ENCODE assay signal across 13 cellular contexts in genomic region chr20:19760371-19760721, GRCh38. TPM values are rescaled to one million over a fixed set of nuclear protein-coding genes. Genes with fewer than 3 reads are reported as not detected.
DNase-seq lines count a peak whose midpoint lies in the region; ATAC-seq and TF ChIP-seq lines count a peak whose summit lies in the region.
"Had no signal": no experiment of that assay in that cellular context is flagged by ENCODE, and none has a peak within 500 bp of the region (broad histone marks: within the 10 kb centered on the region; RNA-seq: fewer than 3 reads in every experiment).

No MANE protein-coding gene starts in this region.

- peak overlapping the region in 1 of 2 experiments; percentile 38 for H3K18ac ChIP-seq in mesenchymal stem cell (ENCODE audit: low read depth in 1 of 2, low read length in 2 of 2)

- H3K36me3 ChIP-seq in mesenchymal stem cell (ENCODE audit: control insufficient read depth in 1 of 2, insufficient read depth in 2 of 2, low read depth in 1 of 2, low read length in 2 of 2), result no peaks in the 10 kb centered on the region
- no peaks in the 10 kb centered on the region for H3K36me3 ChIP-seq in thoracic aorta

- peak overlapping the region; percentile 52 to 72 for H2BK12ac ChIP-seq in mesenchymal stem cell (ENCODE audit: low read length in 2 of 2)

- H3K9me3 Mint-ChIP-seq in dendritic cell treated with granulocyte-macrophage colony-stimulating factor and Interleukin-4, amounts not matched to agents 40 ng/mL and 50 ng/mL, for 4 days, result no peaks in the 10 kb centered on the region
- H3K9me3 Mint-ChIP-seq in activated T-helper 1 cell treated with anti-CD3 and anti-CD28 coated beads, Interleukin-12 subunit alpha, Interleukin-12 subunit beta, Interleukin-2, Interleukin-4 antibody, amounts not matched to agents 30 ng/mL and 10 ng/mL and 1 ng/mL, durations not matched to agents 14 hours and 24 hours and 36 hours, result no peaks in the 10 kb centered on the region
- H3K9me3 Mint-ChIP-seq: WTC11 had no signal

- no peak overlapping the region for H3K4me2 ChIP-seq in mesenchymal stem cell (ENCODE audit: low read length, poor library complexity, severe bottlenecking)

- peaks cover 5% of the 10 kb centered on the region for H3K27me3 Mint-ChIP-seq in dendritic cell treated with granulocyte-macrophage colony-stimulating factor and Interleukin-4, amounts not matched to agents 40 ng/mL and 50 ng/mL, for 4 days
- H3K27me3 Mint-ChIP-seq in activated T-helper 1 cell treated with anti-CD3 and anti-CD28 coated beads, Interleukin-12 subunit alpha, Interleukin-12 subunit beta, Interleukin-2, Interleukin-4 antibody, amounts not matched to agents 30 ng/mL and 10 ng/mL and 1 ng/mL, durations not matched to agents 14 hours and 24 hours and 36 hours (ENCODE audit: insufficient read depth), result peaks cover 28% of the 10 kb centered on the region

- H3K27me3 ChIP-seq in mesenchymal stem cell (ENCODE audit: control insufficient read depth in 1 of 2, insufficient read depth in 1 of 2, low read length in 2 of 2) (no peaks in the 10 kb centered on the region), thoracic aorta (replicated peaks; ENCODE audit: insufficient read depth) (no peaks in the 10 kb centered on the region)

- no peak for ATAC-seq in thoracic aorta (ENCODE audit: insufficient number of reproducible peaks, low FRiP score, low read depth)
- ATAC-seq: WTC11 had no signal

- H2AK5ac ChIP-seq in mesenchymal stem cell (ENCODE audit: low read length, severe bottlenecking), result no peak overlapping the region

- H3K36me3 Mint-ChIP-seq in dendritic cell treated with granulocyte-macrophage colony-stimulating factor and Interleukin-4, amounts not matched to agents 40 ng/mL and 50 ng/mL, for 4 days (ENCODE audit: low read depth), result peaks cover 48% of the 10 kb centered on the region
- H3K36me3 Mint-ChIP-seq in activated T-helper 1 cell treated with anti-CD3 and anti-CD28 coated beads, Interleukin-12 subunit alpha, Interleukin-12 subunit beta, Interleukin-2, Interleukin-4 antibody, amounts not matched to agents 30 ng/mL and 10 ng/mL and 1 ng/mL, durations not matched to agents 14 hours and 24 hours and 36 hours (ENCODE audit: low read depth), result no peaks in the 10 kb centered on the region
- H3K36me3 Mint-ChIP-seq: WTC11 had no signal

- no peak overlapping the region for H3K4ac ChIP-seq in mesenchymal stem cell (ENCODE audit: low read depth in 1 of 2, low read length in 2 of 2)

- no peak overlapping the region for H3K14ac ChIP-seq in mesenchymal stem cell (ENCODE audit: low read length in 2 of 2)

- WGBS in mesenchymal stem cell, result 96% methylated on average over 3 of the region's 3 CpGs

- H4K91ac ChIP-seq in mesenchymal stem cell (ENCODE audit: low read length), result peak overlapping the region; percentile 6

- DNase-seq in NB4 (ENCODE audit: low read depth), result peak; percentile 9
- no peak for DNase-seq in mesenchymal stem cell
- DNase-seq in thoracic aorta (ENCODE audit: low spot score), result no peak
- DNase-seq in activated T-helper 1 cell treated with anti-CD3 and anti-CD28 coated beads, Interleukin-12 subunit alpha, Interleukin-12 subunit beta, Interleukin-2, Interleukin-4 antibody, amounts not matched to agents 30 ng/mL and 10 ng/mL and 1 ng/mL, durations not matched to agents 14 hours and 24 hours and 36 hours (ENCODE audit: low spot score), result no peak
- no peak for DNase-seq in NCI-H510A (lab: John Stamatoyannopoulos, UW)
- DNase-seq in hepatic stellate cell (ENCODE audit: low spot score), result no peak
- DNase-seq in iPS-NIHi11 (ENCODE audit: low spot score), result no peak
- DNase-seq: DMS153, MM.1S, NCI-H2081 treated with DMSO at 0.1 percent for 48 hours, NCI-H69 had no signal

- no peak overlapping the region for H3K23ac ChIP-seq in mesenchymal stem cell (ENCODE audit: low read length in 2 of 2)

- no peaks in the 10 kb centered on the region for H3K9me3 ChIP-seq in mesenchymal stem cell (ENCODE audit: control insufficient read depth, low read length)
- H3K9me3 ChIP-seq in thoracic aorta, result no peaks in the 10 kb centered on the region

- no peak overlapping the region for H3K27ac ChIP-seq in mesenchymal stem cell (ENCODE audit: low read length, poor library complexity, severe bottlenecking)
- H3K27ac ChIP-seq in thoracic aorta, result peak overlapping the region; percentile 98 to 99

- H2BK15ac ChIP-seq in mesenchymal stem cell (ENCODE audit: low read depth, poor library complexity, severe bottlenecking), result no peak overlapping the region

- H3K4me3 ChIP-seq in NB4 (ENCODE audit: low read depth, low read length), result no peak overlapping the region
- peak overlapping the region in 1 of 2 experiments; percentile 98 for H3K4me3 ChIP-seq in mesenchymal stem cell (ENCODE audit: insufficient read depth in 1 of 2, low read depth in 1 of 2, low read length in 2 of 2)
- no peak overlapping the region for H3K4me3 ChIP-seq in thoracic aorta

- intact Hi-C loops in dendritic cell treated with granulocyte-macrophage colony-stimulating factor and Interleukin-4, amounts not matched to agents 40 ng/mL and 50 ng/mL, for 4 days (cut with micrococcal nuclease), result no loop called here
- intact Hi-C loops in activated T-helper 1 cell treated with anti-CD3 and anti-CD28 coated beads, Interleukin-12 subunit alpha, Interleukin-12 subunit beta, Interleukin-2, Interleukin-4 antibody, amounts not matched to agents 30 ng/mL and 10 ng/mL and 1 ng/mL, durations not matched to agents 14 hours and 24 hours and 36 hours (cut with micrococcal nuclease), result no loop called here

- H3K27ac Mint-ChIP-seq in dendritic cell treated with granulocyte-macrophage colony-stimulating factor and Interleukin-4, amounts not matched to agents 40 ng/mL and 50 ng/mL, for 4 days, result peak overlapping the region; percentile 100
- H3K27ac Mint-ChIP-seq in activated T-helper 1 cell treated with anti-CD3 and anti-CD28 coated beads, Interleukin-12 subunit alpha, Interleukin-12 subunit beta, Interleukin-2, Interleukin-4 antibody, amounts not matched to agents 30 ng/mL and 10 ng/mL and 1 ng/mL, durations not matched to agents 14 hours and 24 hours and 36 hours, result no peak overlapping the region
- H3K27ac Mint-ChIP-seq: WTC11 had no signal

- H2AFZ ChIP-seq in mesenchymal stem cell (ENCODE audit: low read depth, low read length), result no peak overlapping the region

- H3K4me3 Mint-ChIP-seq in dendritic cell treated with granulocyte-macrophage colony-stimulating factor and Interleukin-4, amounts not matched to agents 40 ng/mL and 50 ng/mL, for 4 days, result no peak overlapping the region
- H3K4me3 Mint-ChIP-seq in activated T-helper 1 cell treated with anti-CD3 and anti-CD28 coated beads, Interleukin-12 subunit alpha, Interleukin-12 subunit beta, Interleukin-2, Interleukin-4 antibody, amounts not matched to agents 30 ng/mL and 10 ng/mL and 1 ng/mL, durations not matched to agents 14 hours and 24 hours and 36 hours, result no peak overlapping the region

- H4K8ac ChIP-seq in mesenchymal stem cell (ENCODE audit: low read length), result no peak overlapping the region

- H3K4me1 ChIP-seq in mesenchymal stem cell (ENCODE audit: control insufficient read depth, insufficient read depth, low read depth, low read length) (peaks cover 11% of the 10 kb centered on the region), thoracic aorta (ENCODE audit: control insufficient read depth in 1 of 2, low read depth in 2 of 2) (peaks cover 14 to 29% of the 10 kb centered on the region in 2 donors)

- peaks cover 62% of the 10 kb centered on the region for H3K4me1 Mint-ChIP-seq in dendritic cell treated with granulocyte-macrophage colony-stimulating factor and Interleukin-4, amounts not matched to agents 40 ng/mL and 50 ng/mL, for 4 days (ENCODE audit: low read depth)
- no peaks in the 10 kb centered on the region for H3K4me1 Mint-ChIP-seq in activated T-helper 1 cell treated with anti-CD3 and anti-CD28 coated beads, Interleukin-12 subunit alpha, Interleukin-12 subunit beta, Interleukin-2, Interleukin-4 antibody, amounts not matched to agents 30 ng/mL and 10 ng/mL and 1 ng/mL, durations not matched to agents 14 hours and 24 hours and 36 hours (ENCODE audit: low read depth)

- no peak overlapping the region for H2BK5ac ChIP-seq in mesenchymal stem cell (ENCODE audit: low read depth, low read length, poor library complexity, severe bottlenecking)

- H2BK120ac ChIP-seq in mesenchymal stem cell (ENCODE audit: low read depth, low read length), result no peak overlapping the region

- TF ChIP-seq POLR2A in NB4 (IDR thresholded peaks at IDR 0.05; ENCODE audit: extremely low read depth, insufficient read length), result no peak

- TF ChIP-seq CTCF in NB4 (IDR thresholded peaks at IDR 0.05; ENCODE audit: low read depth, low read length) (no peak), thoracic aorta (IDR thresholded peaks at IDR 0.05) (no peak)

- peaks cover 14% of the 10 kb centered on the region for H3K79me1 ChIP-seq in mesenchymal stem cell (replicated peaks; ENCODE audit: low read length, poor library complexity, severe bottlenecking)

- H3K9ac ChIP-seq in mesenchymal stem cell (ENCODE audit: low read length), result no peak overlapping the region

RNA-seq across cellular contexts. Expression of gene RIN2, which starts 2.3 kb away (rescaled TPM):
- 44.5 TPM for polyA plus RNA-seq in mesenchymal stem cell (2013, experiment 1 of 2)
- 41.0 TPM for polyA plus RNA-seq in mesenchymal stem cell (2013, experiment 2 of 2)
- 100 to 1,000 TPM in 1 of 2 donors, 10 to 100 TPM in 1; 60.9 to 121 TPM for total RNA-seq in thoracic aorta
- total RNA-seq in activated T-helper 1 cell treated with anti-CD3 and anti-CD28 coated beads, Interleukin-12 subunit alpha, Interleukin-12 subunit beta, Interleukin-2, Interleukin-4 antibody, amounts not matched to agents 30 ng/mL and 10 ng/mL and 1 ng/mL, durations not matched to agents 14 hours and 24 hours and 36 hours, result not detected in 2 replicates

Comparison
In these comparisons a context has a peak if more than half of its experiments do, and no peak if none do; other contexts are left out.
1. RNA of gene RIN2, which starts 2.3 kb away (total RNA-seq): 60.9 to 121 TPM in thoracic aorta; not detected in activated T-helper 1 cell treated with anti-CD3 and anti-CD28 coated beads, Interleukin-12 subunit alpha, Interleukin-12 subunit beta, Interleukin-2, Interleukin-4 antibody, amounts not matched to agents 30 ng/mL and 10 ng/mL and 1 ng/mL, durations not matched to agents 14 hours and 24 hours and 36 hours; every median in the first group is over 10 times any median in the second.